Comparison of ENCODE assay signal across 29 cellular contexts in genomic region chr3:59877263-59877662, GRCh38.
"Had no signal": no experiment of that assay in that cellular context is flagged by ENCODE, and none has a peak within 500 bp of the region (broad histone marks: within the 10 kb centered on the region; RNA-seq: fewer than 3 reads in every experiment).

No MANE protein-coding gene starts in this region.

- H3K9me3 ChIP-seq: ascending aorta, esophagus squamous epithelium, gastroesophageal sphincter had no signal

- H3K27ac Mint-ChIP-seq: activated B cell treated with CpG ODN at 0.5 μM for 24 hours; activated CD8-positive, alpha-beta T cell treated with anti-CD3 and anti-CD28 coated beads for 36 hours; activated naive CD4-positive, alpha-beta T cell treated with anti-CD3 and anti-CD28 coated beads, Interleukin-2, amount 10 ng/mL, durations not matched to agents 7 days and 5 days; activated naive CD8-positive, alpha-beta T cell treated with anti-CD3 and anti-CD28 coated beads, Interleukin-2, amount 10 ng/mL, durations not matched to agents 7 days and 5 days; effector memory CD8-positive, alpha-beta T cell; T-helper 17 cell; T-helper 2 cell treated with Interferon-gamma antibody and Interleukin-4, amounts not matched to agents 5 μg/mL and 100 μg/mL, for 36 hours had no signal

- FAIRE-seq: colon had no signal

- H3K4me1 ChIP-seq: ascending aorta, esophagus squamous epithelium, gastroesophageal sphincter had no signal

- H3K4me3 Mint-ChIP-seq: activated B cell treated with CpG ODN at 0.5 μM for 24 hours; activated CD8-positive, alpha-beta T cell treated with anti-CD3 and anti-CD28 coated beads for 36 hours; activated naive CD4-positive, alpha-beta T cell treated with anti-CD3 and anti-CD28 coated beads, Interleukin-2, amount 10 ng/mL, durations not matched to agents 7 days and 5 days; activated naive CD8-positive, alpha-beta T cell treated with anti-CD3 and anti-CD28 coated beads, Interleukin-2, amount 10 ng/mL, durations not matched to agents 7 days and 5 days; brain; effector memory CD8-positive, alpha-beta T cell; T-helper 17 cell; T-helper 2 cell treated with Interferon-gamma antibody and Interleukin-4, amounts not matched to agents 5 μg/mL and 100 μg/mL, for 36 hours had no signal

- DNase-seq: activated B cell treated with CpG ODN at 0.5 μM for 24 hours; activated CD4-positive, alpha-beta T cell treated with anti-CD3 and anti-CD28 coated beads for 48 hours; activated CD4-positive, alpha-beta T cell treated with anti-CD3 and anti-CD28 coated beads, Interleukin-2, amount 50 U/mL, for 1 hour; activated CD4-positive, alpha-beta T cell treated with anti-CD3 and anti-CD28 coated beads, Interleukin-2, amount 50 U/mL, for 48 hours; activated CD8-positive, alpha-beta memory T cell treated with anti-CD3 and anti-CD28 coated beads for 24 hours; activated CD8-positive, alpha-beta T cell treated with anti-CD3 and anti-CD28 coated beads for 36 hours; activated gamma-delta T cell; activated naive CD4-positive, alpha-beta T cell; activated naive CD4-positive, alpha-beta T cell treated with anti-CD3 and anti-CD28 coated beads, Interleukin-2, amount 10 ng/mL, durations not matched to agents 7 days and 5 days; activated naive CD8-positive, alpha-beta T cell treated with anti-CD3 and anti-CD28 coated beads, Interleukin-2, amount 10 ng/mL, durations not matched to agents 7 days and 5 days; activated T-cell treated with anti-CD3 and anti-CD28 coated beads, Interleukin-2, amount 50 U/mL, for 48 hours; caudate nucleus; cortex of kidney; dermis blood vessel endothelial cell; effector CD4-positive, alpha-beta T cell; effector memory CD8-positive, alpha-beta T cell; esophagus squamous epithelium; foreskin melanocyte; T-helper 1 cell; T-helper 17 cell; T1000; WERI-Rb-1 had no signal

- H3K27ac ChIP-seq: ascending aorta, esophagus squamous epithelium, gastroesophageal sphincter, WERI-Rb-1 had no signal

- H3K36me3 Mint-ChIP-seq: brain had no signal

- H3K27me3 ChIP-seq: ascending aorta, esophagus squamous epithelium, gastroesophageal sphincter had no signal

- H3K27me3 Mint-ChIP-seq: activated B cell treated with CpG ODN at 0.5 μM for 24 hours; activated CD8-positive, alpha-beta T cell treated with anti-CD3 and anti-CD28 coated beads for 36 hours; activated naive CD4-positive, alpha-beta T cell treated with anti-CD3 and anti-CD28 coated beads, Interleukin-2, amount 10 ng/mL, durations not matched to agents 7 days and 5 days; brain had no signal

- ATAC-seq: activated CD4-positive, CD25-positive, alpha-beta regulatory T cell treated with anti-CD3 and anti-CD28 coated beads, Interleukin-2, amount 50 U/mL, for 24 hours; activated CD8-positive, alpha-beta T cell treated with anti-CD3 and anti-CD28 coated beads for 36 hours; activated naive CD4-positive, alpha-beta T cell treated with anti-CD3 and anti-CD28 coated beads, Interleukin-2, amount 50 U/mL, for 72 hours; effector memory CD8-positive, alpha-beta T cell; gastroesophageal sphincter; T-helper 17 cell had no signal

- H3K4me3 ChIP-seq: ascending aorta, esophagus squamous epithelium, gastroesophageal sphincter had no signal

- H3K36me3 ChIP-seq: ascending aorta, esophagus squamous epithelium, gastroesophageal sphincter, WERI-Rb-1 had no signal

- H3K9me3 Mint-ChIP-seq: activated B cell treated with CpG ODN at 0.5 μM for 24 hours; activated naive CD8-positive, alpha-beta T cell treated with anti-CD3 and anti-CD28 coated beads, Interleukin-2, amount 10 ng/mL, durations not matched to agents 7 days and 5 days; T-helper 2 cell treated with Interferon-gamma antibody and Interleukin-4, amounts not matched to agents 5 μg/mL and 100 μg/mL, for 36 hours had no signal
